10 cellular contexts compared by ENCODE assay signal in genomic region chr14:63867926-63868921, GRCh38. TPM values are rescaled to one million over a fixed set of nuclear protein-coding genes. Genes with fewer than 3 reads are reported as not detected.
DNase-seq lines count a peak whose midpoint lies in the region; ATAC-seq and TF ChIP-seq lines count a peak whose summit lies in the region.
"Had no signal": no experiment of that assay in that cellular context is flagged by ENCODE, and none has a peak within 500 bp of the region (broad histone marks: within the 10 kb centered on the region; RNA-seq: fewer than 3 reads in every experiment).

No MANE protein-coding gene starts in this region.

- DNase-seq in AG10803 (ENCODE audit: low read depth): peak; percentile 9
- DNase-seq in T-cell: peak in 10 of 34 experiments; percentile 3 to 28 (median 10)
- peak; percentile 64 for DNase-seq in left kidney (ENCODE audit: low read depth, low spot score)
- no peak for DNase-seq in RWPE1 (ENCODE audit: low spot score)
- no peak for DNase-seq in effector CD4-positive, alpha-beta T cell
- no peak for DNase-seq in coronary artery (ENCODE audit: low spot score)
- DNase-seq in stimulated activated CD4-positive, alpha-beta T cell treated with anti-CD3 and anti-CD28 coated beads, Interleukin-15, amount 100 ng/mL, for 24 hours: no peak
- DNase-seq: head of caudate nucleus, NCI-H2081 treated with DMSO at 0.1 percent for 48 hours had no signal

- no peaks in the 10 kb centered on the region for H3K9me3 Mint-ChIP-seq in T-cell

- H3K4me3 Mint-ChIP-seq in T-cell: peak overlapping the region; percentile 37 to 66 (median 65)

- peaks cover 72 to 79% (median 73%) of the 10 kb centered on the region in 3 donors for H3K4me1 Mint-ChIP-seq in T-cell

- peak overlapping the region; percentile 93 to 100 for H3K27ac Mint-ChIP-seq in T-cell

- no peak overlapping the region for H3K4me3 ChIP-seq in AG10803 (ENCODE audit: low read length)
- H3K4me3 ChIP-seq in coronary artery: no peak overlapping the region

- POLR2A ChIA-PET in T-cell (lab: Charles Lee): interaction anchor here in 1 of 2 donors (0.6 to 1.3 kb wide), 6 partner anchors 8 to 1627 kb away, joined by 3 to 4 read pairs (median 4); no protein-coding TSS in a partner anchor
- POLR2A ChIA-PET in RWPE1 (lab: Yijun Ruan, JAX; ENCODE audit: low non-redundant PET): no interaction called here

- peak; percentile 38 for ATAC-seq in GM19397 (IDR thresholded peaks at IDR 0.05; ENCODE audit: unreplicated experiment)
- ATAC-seq in T-cell (replicated peaks in 1 of 4): no peak

- TF ChIP-seq CTCF in AG10803 (conservative IDR thresholded peaks at IDR 0.05; ENCODE audit: low read length) (no peak), RWPE1 (conservative IDR thresholded peaks at IDR 0.05; ENCODE audit: low read depth) (no peak), coronary artery (IDR thresholded peaks at IDR 0.05) (no peak)

- CTCF ChIA-PET in T-cell (lab: Charles Lee) (interaction anchor here (0.6 to 1.2 kb wide), 3 partner anchors 7 to 12 kb away, joined by 3 to 6 read pairs (median 4); no protein-coding TSS in a partner anchor), RWPE1 (lab: Yijun Ruan, JAX) (no interaction called here)

- H3K27me3 Mint-ChIP-seq in T-cell: no peaks in the 10 kb centered on the region

- peaks cover 16% of the 10 kb centered on the region for H3K36me3 Mint-ChIP-seq in T-cell

- H3K27ac ChIP-seq in RWPE1 (no peak overlapping the region), coronary artery (no peak overlapping the region)

RNA-seq across cellular contexts. Expression of gene SYNE2, which starts 15.4 kb away (rescaled TPM):
- total RNA-seq in T-cell: 100 to 1,000 TPM; 150 to 321 (median 229) TPM

Comparison
In these comparisons a context has a peak if more than half of its experiments do, and no peak if none do; other contexts are left out.
1. DNase-seq: peak in AG10803 (single experiment) and left kidney (single experiment); none in RWPE1 (single experiment), effector CD4-positive, alpha-beta T cell (single experiment), coronary artery (single experiment) and stimulated activated CD4-positive, alpha-beta T cell treated with anti-CD3 and anti-CD28 coated beads, Interleukin-15, amount 100 ng/mL, for 24 hours (single experiment).